10 cellular contexts compared by ENCODE assay signal in the genomic region with DNA sequence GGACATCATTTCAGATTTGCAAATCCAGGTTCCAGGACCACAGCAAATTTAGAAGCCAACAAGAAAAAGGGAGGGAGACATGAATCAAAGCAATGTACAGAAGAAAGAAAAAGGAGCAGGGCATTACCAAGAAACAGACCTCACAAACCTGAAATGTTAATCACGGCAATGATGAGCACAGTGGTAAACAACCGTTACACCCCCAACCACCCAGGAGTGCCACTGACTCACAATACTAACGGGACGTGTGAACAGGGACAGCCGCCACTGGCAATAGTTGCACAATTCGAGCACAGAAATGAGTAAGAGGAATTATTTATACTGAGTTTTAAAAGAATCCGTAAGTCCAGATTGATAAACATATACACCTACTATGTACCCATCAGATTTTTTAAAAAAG. TPM values are rescaled to one million over a fixed set of nuclear protein-coding genes. Genes with fewer than 3 reads are reported as not detected.
DNase-seq lines count a peak whose midpoint lies in the region; ATAC-seq and TF ChIP-seq lines count a peak whose summit lies in the region.
"Had no signal": no experiment of that assay in that cellular context is flagged by ENCODE, and none has a peak within 500 bp of the region (broad histone marks: within the 10 kb centered on the region; RNA-seq: fewer than 3 reads in every experiment).

No MANE protein-coding gene starts in this region.

- H3K4me3 ChIP-seq in NB4 (ENCODE audit: low read depth, low read length) (no peak overlapping the region), muscle layer of colon (ENCODE audit: low read depth in 1 of 2, low read length in 2 of 2) (no peak overlapping the region), prostate gland (no peak overlapping the region)
- H3K4me3 ChIP-seq: colonic mucosa had no signal

- no peaks in the 10 kb centered on the region for H3K9me3 ChIP-seq in muscle layer of colon (ENCODE audit: low read length)
- H3K9me3 ChIP-seq in prostate gland: no peaks in the 10 kb centered on the region
- H3K9me3 ChIP-seq: colonic mucosa had no signal

- TF ChIP-seq POLR2A in NB4 (IDR thresholded peaks at IDR 0.05; ENCODE audit: extremely low read depth, insufficient read length) (no peak), prostate gland (IDR thresholded peaks at IDR 0.05) (no peak)

- no peak for TF ChIP-seq CTCF in NB4 (IDR thresholded peaks at IDR 0.05; ENCODE audit: low read depth, low read length)
- TF ChIP-seq CTCF in prostate gland (IDR thresholded peaks at IDR 0.05): no peak

- DNase-seq in AG20443 (ENCODE audit: low spot score) (peak; percentile 86), NB4 (ENCODE audit: low read depth) (peak; percentile 42), caudate nucleus (lab: John Stamatoyannopoulos, UW) (no peak), D341Med (ENCODE audit: low spot score) (no peak), prostate gland (ENCODE audit: low spot score) (no peak), NCI-H526 (lab: John Stamatoyannopoulos, UW) (no peak)
- DNase-seq: colonic mucosa, occipital lobe had no signal

- H3K9ac ChIP-seq in muscle layer of colon (ENCODE audit: low read length): no peak overlapping the region

- H3K27ac ChIP-seq in caudate nucleus (ENCODE audit: low read depth, low read length) (peak overlapping the region; percentile 42), muscle layer of colon (ENCODE audit: low read depth, low read length) (peak overlapping the region; percentile 43), prostate gland (peak overlapping the region in 1 of 2 donors; percentile 9)
- H3K27ac ChIP-seq: colonic mucosa had no signal

- no peaks in the 10 kb centered on the region for H3K27me3 ChIP-seq in muscle layer of colon (ENCODE audit: control insufficient read depth in 1 of 2, insufficient read depth in 2 of 2, low read length in 2 of 2)
- no peaks in the 10 kb centered on the region for H3K27me3 ChIP-seq in prostate gland (replicated peaks; ENCODE audit: insufficient read depth)
- H3K27me3 ChIP-seq: colonic mucosa had no signal

- ATAC-seq in GM21786 (IDR thresholded peaks at IDR 0.05; ENCODE audit: unreplicated experiment): no peak

- H3K36me3 ChIP-seq in muscle layer of colon (ENCODE audit: insufficient read depth, low read length): peaks cover 22% of the 10 kb centered on the region
- H3K36me3 ChIP-seq in prostate gland: no peaks in the 10 kb centered on the region
- H3K36me3 ChIP-seq: colonic mucosa had no signal

- 29% methylated on average over 7 of the region's 7 CpGs for WGBS in prostate gland

- intact Hi-C loops in prostate gland (cut with DNase I): no loop called here

- H3K4me1 ChIP-seq in muscle layer of colon (ENCODE audit: insufficient read depth, low read length): peaks cover 71% of the 10 kb centered on the region
- peaks cover 3% of the 10 kb centered on the region for H3K4me1 ChIP-seq in prostate gland (replicated peaks)

RNA-seq across cellular contexts. Expression of a gene that starts 13.8 kb away (rescaled TPM):
- total RNA-seq in prostate gland: 100 to 1,000 TPM; 133 to 242 TPM

Comparison
In these comparisons a context has a peak if more than half of its experiments do, and no peak if none do; other contexts are left out.
1. DNase-seq: peak in AG20443 (single experiment) and NB4 (single experiment); none in caudate nucleus (0 of 61), D341Med (single experiment), prostate gland (single experiment) and NCI-H526 (0 of 2).